In the genomic region with DNA sequence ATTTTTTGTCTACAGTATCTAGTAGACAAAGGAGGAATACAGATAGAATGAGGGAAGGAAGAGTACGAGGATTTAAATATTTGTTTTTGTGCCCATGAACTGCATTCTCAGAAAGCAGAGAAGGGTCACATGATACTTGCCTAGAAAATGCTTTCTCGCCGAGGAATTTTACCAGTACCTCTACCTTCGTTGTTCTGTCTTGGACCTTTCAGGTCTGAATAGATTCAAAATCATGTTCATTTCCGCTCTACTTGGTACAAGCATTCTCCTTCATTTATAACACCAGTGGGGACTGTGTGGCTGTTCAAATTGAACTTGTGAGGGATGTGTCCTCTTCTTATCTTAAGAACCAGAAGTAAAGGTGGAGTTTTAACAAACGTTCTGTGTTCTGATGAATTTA, we compare ENCODE assay signal across 8 cellular contexts. TPM values are rescaled to one million over a fixed set of nuclear protein-coding genes. Genes with fewer than 3 reads are reported as not detected.
DNase-seq lines count a peak whose midpoint lies in the region; ATAC-seq and TF ChIP-seq lines count a peak whose summit lies in the region.

No MANE protein-coding gene starts in this region.

- H3K4me3 Mint-ChIP-seq in endothelial cell (ENCODE audit: unreplicated experiment) (peak overlapping the region; percentile 98), osteocyte (ENCODE audit: unreplicated experiment) (peak overlapping the region; percentile 84)

- no peak overlapping the region for H3K27ac Mint-ChIP-seq in endothelial cell (ENCODE audit: unreplicated experiment)
- peak overlapping the region; percentile 96 for H3K27ac Mint-ChIP-seq in osteocyte (ENCODE audit: unreplicated experiment)

- peaks cover 11% of the 10 kb centered on the region for H3K27me3 Mint-ChIP-seq in endothelial cell (ENCODE audit: unreplicated experiment)
- no peaks in the 10 kb centered on the region for H3K27me3 Mint-ChIP-seq in osteocyte (ENCODE audit: unreplicated experiment)

- H3K36me3 Mint-ChIP-seq in endothelial cell (ENCODE audit: low read depth, unreplicated experiment) (no peaks in the 10 kb centered on the region), osteocyte (ENCODE audit: unreplicated experiment) (peaks cover 20% of the 10 kb centered on the region)

- TF ChIP-seq CTCF in endothelial cell (IDR thresholded peaks at IDR 0.05; ENCODE audit: unreplicated experiment): no peak
- TF ChIP-seq CTCF in osteocyte (IDR thresholded peaks at IDR 0.05): no peak

- H3K4me1 Mint-ChIP-seq in endothelial cell (ENCODE audit: unreplicated experiment) (peaks cover 36% of the 10 kb centered on the region), osteocyte (ENCODE audit: unreplicated experiment) (peaks cover 43% of the 10 kb centered on the region)

- ATAC-seq in HG02885 (IDR thresholded peaks at IDR 0.05; ENCODE audit: poor library complexity, unreplicated experiment) (no peak), HG03565 (IDR thresholded peaks at IDR 0.05; ENCODE audit: unreplicated experiment) (no peak)

- H3K9me3 Mint-ChIP-seq in endothelial cell (ENCODE audit: unreplicated experiment): no peaks in the 10 kb centered on the region
- H3K9me3 Mint-ChIP-seq in osteocyte (ENCODE audit: unreplicated experiment): no peaks in the 10 kb centered on the region

- DNase-seq in DMS53 treated with DMSO at 0.1 percent for 48 hours (lab: John Stamatoyannopoulos, UW; ENCODE audit: unreplicated experiment): peak; percentile 5
- peak; percentile 69 for DNase-seq in OCI-M1 (lab: John Stamatoyannopoulos, UW)
- no peak for DNase-seq in endothelial cell (ENCODE audit: low spot score)
- no peak for DNase-seq in osteocyte (ENCODE audit: extremely low spot score, unreplicated experiment)
- no peak for DNase-seq in HK-2 (ENCODE audit: unreplicated experiment)
- DNase-seq in hepatic stellate cell (ENCODE audit: low spot score): no peak

RNA-seq across cellular contexts. Expression of a gene that starts 1.9 kb away (rescaled TPM):
- total RNA-seq in endothelial cell (ENCODE audit: unreplicated experiment) (19.4 TPM), osteocyte (19.5 and 20.1 TPM in 2 replicates)

Comparison
In these comparisons a context has a peak if more than half of its experiments do, and no peak if none do; other contexts are left out.
1. DNase-seq: peak in DMS53 treated with DMSO at 0.1 percent for 48 hours (single experiment) and OCI-M1 (single experiment); none in endothelial cell (single experiment), osteocyte (single experiment), HK-2 (single experiment) and hepatic stellate cell (single experiment).